ENCODE assay signal across 1 cellular context in the genomic region with DNA sequence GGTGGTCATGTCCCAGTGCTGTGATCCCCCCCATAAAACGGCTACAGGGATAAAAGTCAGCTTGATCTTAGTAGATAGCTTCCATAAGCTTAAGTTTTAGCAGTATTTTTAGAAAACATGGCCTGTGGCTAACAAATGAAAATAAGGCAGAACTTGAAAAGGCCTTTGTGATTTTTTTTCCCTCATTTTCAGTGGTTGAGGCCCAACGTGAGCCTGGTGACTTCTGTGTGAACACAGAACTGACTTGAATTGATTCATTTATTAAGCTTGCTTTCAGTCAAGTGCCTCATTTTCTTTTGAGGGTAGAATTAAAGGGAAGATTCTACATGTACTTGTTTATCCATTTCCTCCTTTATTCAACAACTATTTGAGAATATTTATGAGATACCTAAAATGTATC.
TF ChIP-seq lines count a peak whose summit lies in the region.

No MANE protein-coding gene starts in this region.

TF ChIP-seq in HepG2, 621 proteins besides CTCF, POLR2A, EP300 and RAD21:
- no peak for TF ChIP-seq CHD4 (IDR thresholded peaks at IDR 0.05; ENCODE audit: borderline replicate concordance, low read length)
- TF ChIP-seq PPARG (CRISPR knock-in tag; conservative IDR thresholded peaks at IDR 0.05): no peak
- TF ChIP-seq KMT2B (CRISPR knock-in tag; IDR thresholded peaks at IDR 0.05): no peak
